ENCODE assay signal across 20 cellular contexts in the genomic region with DNA sequence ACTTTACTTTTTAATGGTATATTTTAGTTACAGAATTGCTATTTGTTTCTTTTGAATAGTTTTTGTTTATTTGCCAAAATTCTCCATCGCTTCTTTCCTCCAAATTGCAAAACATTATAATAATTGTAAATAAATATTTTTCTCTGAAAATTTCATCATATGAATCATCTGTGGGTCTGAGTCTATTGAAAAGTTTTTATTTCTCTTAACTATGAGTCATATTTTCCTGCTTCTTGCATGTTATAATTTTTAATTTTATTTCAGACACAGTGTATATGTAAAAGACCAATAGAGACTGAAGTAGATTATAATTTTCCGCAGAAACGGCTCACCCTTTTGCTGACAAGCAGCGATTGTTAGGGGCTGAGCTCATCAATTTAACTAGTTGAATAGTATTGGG.
"Had no signal": no experiment of that assay in that cellular context is flagged by ENCODE, and none has a peak within 500 bp of the region (broad histone marks: within the 10 kb centered on the region; RNA-seq: fewer than 3 reads in every experiment).

No MANE protein-coding gene starts in this region.

- DNase-seq: activated CD4-positive, alpha-beta T cell treated with anti-CD3 and anti-CD28 coated beads for 48 hours; activated CD4-positive, alpha-beta T cell treated with anti-CD3 and anti-CD28 coated beads, Interleukin-2, amount 50 U/mL, for 4 hours; activated CD8-positive, alpha-beta memory T cell treated with anti-CD3 and anti-CD28 coated beads, Interleukin-2, amount 10 ng/mL, durations not matched to agents 7 days and 5 days; activated CD8-positive, alpha-beta T cell treated with anti-CD3 and anti-CD28 coated beads, Interleukin-2, amount 10 ng/mL, durations not matched to agents 7 days and 5 days; activated gamma-delta T cell; activated naive CD4-positive, alpha-beta T cell treated with anti-CD3 and anti-CD28 coated beads for 36 hours; activated T-cell treated with anti-CD3 and anti-CD28 coated beads, Interleukin-2, amount 50 U/mL, for 48 hours; brain microvascular endothelial cell; KG1; NCI-H1092; NCI-H1417; NCI-H2029; NCI-H510A treated with DMSO at 0.1 percent for 48 hours; NCI-H69; PC-9; SHP77 treated with DMSO at 0.1 percent for 48 hours had no signal

- H3K36me3 Mint-ChIP-seq: activated CD8-positive, alpha-beta memory T cell treated with anti-CD3 and anti-CD28 coated beads, Interleukin-2, amount 10 ng/mL, durations not matched to agents 7 days and 5 days had no signal

- H3K27me3 Mint-ChIP-seq: activated T-helper 17 cell treated with anti-CD3 and anti-CD28 coated beads, Interleukin-2, amount 50 U/mL, for 72 hours had no signal

- H3K27ac Mint-ChIP-seq: activated CD8-positive, alpha-beta memory T cell treated with anti-CD3 and anti-CD28 coated beads, Interleukin-2, amount 10 ng/mL, durations not matched to agents 7 days and 5 days; activated CD8-positive, alpha-beta T cell treated with anti-CD3 and anti-CD28 coated beads, Interleukin-2, amount 10 ng/mL, durations not matched to agents 7 days and 5 days; activated naive CD4-positive, alpha-beta T cell treated with anti-CD3 and anti-CD28 coated beads for 36 hours; activated T-helper 17 cell treated with anti-CD3 and anti-CD28 coated beads, Interleukin-2, amount 50 U/mL, for 72 hours; T-helper 1 cell treated with Interleukin-12 subunit alpha and Interleukin-12 subunit beta and Interleukin-4 antibody, amounts not matched to agents 30 μg/mL and 1 μg/mL, for 36 hours had no signal

- H3K9me3 Mint-ChIP-seq: activated T-helper 17 cell treated with anti-CD3 and anti-CD28 coated beads, Interleukin-2, amount 50 U/mL, for 72 hours; T-helper 1 cell treated with Interleukin-12 subunit alpha and Interleukin-12 subunit beta and Interleukin-4 antibody, amounts not matched to agents 30 μg/mL and 1 μg/mL, for 36 hours had no signal

- H3K4me3 ChIP-seq: cardiac muscle cell, coronary artery, PC-9 had no signal

- H3K4me1 Mint-ChIP-seq: activated CD8-positive, alpha-beta memory T cell treated with anti-CD3 and anti-CD28 coated beads, Interleukin-2, amount 10 ng/mL, durations not matched to agents 7 days and 5 days; activated T-helper 17 cell treated with anti-CD3 and anti-CD28 coated beads, Interleukin-2, amount 50 U/mL, for 72 hours had no signal

- H3K4me3 Mint-ChIP-seq: activated CD8-positive, alpha-beta memory T cell treated with anti-CD3 and anti-CD28 coated beads, Interleukin-2, amount 10 ng/mL, durations not matched to agents 7 days and 5 days; activated CD8-positive, alpha-beta T cell treated with anti-CD3 and anti-CD28 coated beads, Interleukin-2, amount 10 ng/mL, durations not matched to agents 7 days and 5 days; activated naive CD4-positive, alpha-beta T cell treated with anti-CD3 and anti-CD28 coated beads for 36 hours; activated T-helper 17 cell treated with anti-CD3 and anti-CD28 coated beads, Interleukin-2, amount 50 U/mL, for 72 hours; T-helper 1 cell treated with Interleukin-12 subunit alpha and Interleukin-12 subunit beta and Interleukin-4 antibody, amounts not matched to agents 30 μg/mL and 1 μg/mL, for 36 hours had no signal
